Comparison of ENCODE assay signal across 7 cellular contexts in genomic region chr4:126682250-126682649, GRCh38.
"Had no signal": no experiment of that assay in that cellular context is flagged by ENCODE, and none has a peak within 500 bp of the region (broad histone marks: within the 10 kb centered on the region; RNA-seq: fewer than 3 reads in every experiment).

No MANE protein-coding gene starts in this region.

- DNase-seq: GDM1, GF-D8 had no signal

- FAIRE-seq: GM12878, GM12891, GM12892, GM18507, GM19239 had no signal

- ATAC-seq: GM12878 had no signal

- H3K4me3 ChIP-seq: GM12878 had no signal
